Comparison of ENCODE assay signal across 20 cellular contexts in the genomic region with DNA sequence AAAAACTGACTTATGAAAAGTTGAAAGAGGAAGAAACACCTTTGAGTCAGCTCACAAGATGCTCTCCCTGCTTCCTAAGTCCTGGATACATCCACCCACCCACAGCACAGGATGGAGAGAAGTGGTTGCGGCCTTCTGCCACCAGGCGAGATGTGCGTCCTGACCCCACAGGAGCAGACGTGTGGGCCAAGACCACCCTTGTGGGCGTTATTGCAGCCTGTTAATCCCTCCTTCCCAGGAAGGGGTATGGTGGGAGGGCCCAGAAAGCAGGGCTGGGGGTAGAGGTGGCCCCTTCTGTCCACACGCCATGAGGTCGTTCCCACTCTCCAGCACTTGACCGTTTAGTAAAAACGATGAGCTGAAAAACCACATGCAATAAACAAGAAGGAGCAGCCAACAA. TPM values are rescaled to one million over a fixed set of nuclear protein-coding genes. Genes with fewer than 3 reads are reported as not detected.
"Had no signal": no experiment of that assay in that cellular context is flagged by ENCODE, and none has a peak within 500 bp of the region (broad histone marks: within the 10 kb centered on the region; RNA-seq: fewer than 3 reads in every experiment).

No MANE protein-coding gene starts in this region.

- H3K27me3 Mint-ChIP-seq: activated CD4-positive, alpha-beta T cell treated with anti-CD3 and anti-CD28 coated beads, Interleukin-2, amount 10 ng/mL, durations not matched to agents 24 days and 14 days had no signal

- H3K4me3 ChIP-seq: hepatocyte, skin epidermis had no signal

- H3K9me3 Mint-ChIP-seq: activated CD4-positive, alpha-beta T cell treated with anti-CD3 and anti-CD28 coated beads, Interleukin-2, amount 10 ng/mL, durations not matched to agents 24 days and 14 days; neural crest cell had no signal

- H3K4me3 Mint-ChIP-seq: activated CD4-positive, alpha-beta T cell treated with anti-CD3 and anti-CD28 coated beads, Interleukin-2, amount 10 ng/mL, durations not matched to agents 24 days and 14 days; endodermal cell had no signal

- DNase-seq: activated CD4-positive, alpha-beta T cell treated with anti-CD3 and anti-CD28 coated beads, Interleukin-2, amount 10 ng/mL, durations not matched to agents 24 days and 14 days; activated CD4-positive, CD25-positive, alpha-beta regulatory T cell; activated naive CD4-positive, alpha-beta T cell treated with Interleukin-2 at 50 U/mL for 16 hours; activated T-cell treated with anti-CD3 and anti-CD28 coated beads for 4 hours; dermis blood vessel endothelial cell; endodermal cell; erythroblast; islet precursor cell; mesendoderm; stimulated activated CD4-positive, alpha-beta T cell treated with anti-CD3 and anti-CD28 coated beads, Interleukin-15, amount 100 ng/mL, for 24 hours; stimulated activated CD4-positive, alpha-beta T cell treated with anti-CD3 and anti-CD28 coated beads, Interleukin-4, amount 100 ng/mL, for 1 hour; stimulated activated naive CD4-positive, alpha-beta T cell; SW 1271; trophoblast cell had no signal

- H3K27me3 ChIP-seq: hepatocyte had no signal

- H3K27ac ChIP-seq: hepatocyte, skin epidermis had no signal

- H3K27ac Mint-ChIP-seq: activated CD4-positive, alpha-beta T cell treated with anti-CD3 and anti-CD28 coated beads, Interleukin-2, amount 10 ng/mL, durations not matched to agents 24 days and 14 days; endodermal cell had no signal

RNA-seq across cellular contexts. Expression of a gene that starts 43.2 kb away (rescaled TPM):
- total RNA-seq: endodermal cell, neural crest cell, osteocyte had no signal

RNA-seq across cellular contexts. Expression of a gene that starts 58.2 kb away (rescaled TPM):
- total RNA-seq: activated CD4-positive, alpha-beta T cell treated with anti-CD3 and anti-CD28 coated beads, Interleukin-2, amount 10 ng/mL, durations not matched to agents 24 days and 14 days; cerebellum; dermis blood vessel endothelial cell; endodermal cell; hepatocyte; neural crest cell; osteocyte; T-helper 2 cell treated with Interferon-gamma antibody and Interleukin-4, amounts not matched to agents 100 ng/mL and 5 ng/mL, for 36 hours had no signal
- polyA plus RNA-seq: hepatocyte had no signal
